Comparison of ENCODE assay signal across 24 cellular contexts in genomic region chrX:56786889-56787733, GRCh38. TPM values are rescaled to one million over a fixed set of nuclear protein-coding genes. Genes with fewer than 3 reads are reported as not detected.
DNase-seq lines count a peak whose midpoint lies in the region; ATAC-seq, FAIRE-seq and TF ChIP-seq lines count a peak whose summit lies in the region.
"Had no signal": no experiment of that assay in that cellular context is flagged by ENCODE, and none has a peak within 500 bp of the region (broad histone marks: within the 10 kb centered on the region; RNA-seq: fewer than 3 reads in every experiment).

No MANE protein-coding gene starts in this region.

- peaks cover 5% of the 10 kb centered on the region for H3K36me3 Mint-ChIP-seq in activated CD4-positive, alpha-beta T cell treated with anti-CD3 and anti-CD28 coated beads, Interleukin-2, amount 10 ng/mL, durations not matched to agents 24 days and 14 days (ENCODE audit: low read depth)
- peaks cover 19% of the 10 kb centered on the region for H3K36me3 Mint-ChIP-seq in CD4-positive, CD25-positive, alpha-beta regulatory T cell
- peaks cover 4% of the 10 kb centered on the region for H3K36me3 Mint-ChIP-seq in astrocyte (ENCODE audit: low read depth, unreplicated experiment)

- peaks cover 7% of the 10 kb centered on the region for H4K20me1 ChIP-seq in astrocyte (ENCODE audit: insufficient read depth, low read length)

- peak; percentile 93 for FAIRE-seq in astrocyte (lab: Jason Lieb, UNC)
- FAIRE-seq: A204.1, GM18507, H54, TTC549 had no signal

- TF ChIP-seq CTCF in astrocyte (IDR thresholded peaks at IDR 0.05; ENCODE audit: insufficient read depth, low read depth, low read length) = no peak
- no peak for TF ChIP-seq CTCF in omental fat pad (IDR thresholded peaks at IDR 0.05)

- H3K27me3 Mint-ChIP-seq in activated CD4-positive, alpha-beta T cell treated with anti-CD3 and anti-CD28 coated beads, Interleukin-2, amount 10 ng/mL, durations not matched to agents 24 days and 14 days = no peaks in the 10 kb centered on the region
- H3K27me3 Mint-ChIP-seq in CD4-positive, CD25-positive, alpha-beta regulatory T cell = no peaks in the 10 kb centered on the region
- H3K27me3 Mint-ChIP-seq in astrocyte (ENCODE audit: low read depth, unreplicated experiment) = no peaks in the 10 kb centered on the region
- H3K27me3 Mint-ChIP-seq: activated naive CD8-positive, alpha-beta T cell; B cell had no signal

- H3K4me3 Mint-ChIP-seq in activated CD4-positive, alpha-beta T cell treated with anti-CD3 and anti-CD28 coated beads, Interleukin-2, amount 10 ng/mL, durations not matched to agents 24 days and 14 days = no peak overlapping the region
- H3K4me3 Mint-ChIP-seq in CD4-positive, CD25-positive, alpha-beta regulatory T cell = peak overlapping the region in 1 of 4 donors; percentile 21
- no peak overlapping the region for H3K4me3 Mint-ChIP-seq in astrocyte (ENCODE audit: unreplicated experiment)
- H3K4me3 Mint-ChIP-seq: activated naive CD8-positive, alpha-beta T cell; B cell had no signal

- H3K4me1 Mint-ChIP-seq in activated CD4-positive, alpha-beta T cell treated with anti-CD3 and anti-CD28 coated beads, Interleukin-2, amount 10 ng/mL, durations not matched to agents 24 days and 14 days = peaks cover 19% of the 10 kb centered on the region
- H3K4me1 Mint-ChIP-seq in CD4-positive, CD25-positive, alpha-beta regulatory T cell = peaks cover 0 to 34% (median 15%) of the 10 kb centered on the region in 4 donors
- H3K4me1 Mint-ChIP-seq in astrocyte (ENCODE audit: low read depth, unreplicated experiment) = peaks cover 7% of the 10 kb centered on the region

- peak overlapping the region; percentile 70 for H3K27ac Mint-ChIP-seq in activated CD4-positive, alpha-beta T cell treated with anti-CD3 and anti-CD28 coated beads, Interleukin-2, amount 10 ng/mL, durations not matched to agents 24 days and 14 days
- peak overlapping the region in 2 of 3 donors; percentile 6 to 77 for H3K27ac Mint-ChIP-seq in CD4-positive, CD25-positive, alpha-beta regulatory T cell
- no peak overlapping the region for H3K27ac Mint-ChIP-seq in astrocyte (ENCODE audit: unreplicated experiment)
- H3K27ac Mint-ChIP-seq: activated naive CD8-positive, alpha-beta T cell had no signal

- H3K4me3 ChIP-seq in CD4-positive, CD25-positive, alpha-beta regulatory T cell (ENCODE audit: low read depth, low read length) = no peak overlapping the region
- no peak overlapping the region for H3K4me3 ChIP-seq in astrocyte (ENCODE audit: insufficient read depth, low read depth, low read length)
- H3K4me3 ChIP-seq: gastroesophageal sphincter, lower lobe of right lung, smooth muscle cell, transverse colon had no signal

- H3K9me3 ChIP-seq in CD4-positive, CD25-positive, alpha-beta regulatory T cell (ENCODE audit: control insufficient read depth in 2 of 2, low read length in 2 of 2) = no peaks in the 10 kb centered on the region
- no peaks in the 10 kb centered on the region for H3K9me3 ChIP-seq in astrocyte (ENCODE audit: insufficient read depth, low read depth, low read length)
- H3K9me3 ChIP-seq: gastroesophageal sphincter, lower lobe of right lung, neutrophil, transverse colon had no signal

- H3K4me2 ChIP-seq in astrocyte (ENCODE audit: low read length) = no peak overlapping the region
- H3K4me2 ChIP-seq: smooth muscle cell had no signal

- DNase-seq in activated CD4-positive, alpha-beta T cell treated with anti-CD3 and anti-CD28 coated beads, Interleukin-2, amount 10 ng/mL, durations not matched to agents 24 days and 14 days = no peak
- no peak for DNase-seq in activated CD4-positive, alpha-beta T cell treated with anti-CD3 and anti-CD28 coated beads for 1 hour
- DNase-seq in CD4-positive, CD25-positive, alpha-beta regulatory T cell = no peak
- no peak for DNase-seq in astrocyte (ENCODE audit: low read depth)
- DNase-seq in omental fat pad (ENCODE audit: low spot score) = peak; percentile 17
- DNase-seq in NCI-H2196 treated with DMSO at 0.1 percent for 48 hours (lab: John Stamatoyannopoulos, UW; ENCODE audit: unreplicated experiment) = no peak
- no peak for DNase-seq in islet precursor cell
- DNase-seq in NCI-H2029 (lab: John Stamatoyannopoulos, UW) = no peak
- DNase-seq: lower lobe of right lung; NCI-H1048; NCI-H1930; NCI-H226; NCI-H774; stimulated activated naive CD4-positive, alpha-beta T cell had no signal

- H3K27me3 ChIP-seq in CD4-positive, CD25-positive, alpha-beta regulatory T cell (ENCODE audit: control insufficient read depth, insufficient read depth, low read length) = no peaks in the 10 kb centered on the region
- H3K27me3 ChIP-seq in astrocyte (ENCODE audit: insufficient read depth, low read length) = no peaks in the 10 kb centered on the region
- H3K27me3 ChIP-seq: gastroesophageal sphincter, neutrophil, transverse colon had no signal

- H2AFZ ChIP-seq in astrocyte (ENCODE audit: low read depth, low read length) = no peak overlapping the region

- ATAC-seq in CD4-positive, CD25-positive, alpha-beta regulatory T cell (ENCODE audit: low read depth in 2 of 2) = no peak
- ATAC-seq in omental fat pad (ENCODE audit: low FRiP score) = no peak
- ATAC-seq: gastroesophageal sphincter, lower lobe of right lung had no signal

- no peaks in the 10 kb centered on the region for H3K9me3 Mint-ChIP-seq in activated CD4-positive, alpha-beta T cell treated with anti-CD3 and anti-CD28 coated beads, Interleukin-2, amount 10 ng/mL, durations not matched to agents 24 days and 14 days
- H3K9me3 Mint-ChIP-seq in CD4-positive, CD25-positive, alpha-beta regulatory T cell = no peaks in the 10 kb centered on the region
- no peaks in the 10 kb centered on the region for H3K9me3 Mint-ChIP-seq in astrocyte (ENCODE audit: unreplicated experiment)

- no peaks in the 10 kb centered on the region for H3K4me1 ChIP-seq in CD4-positive, CD25-positive, alpha-beta regulatory T cell (ENCODE audit: control insufficient read depth, insufficient read depth, low read length, poor library complexity, severe bottlenecking)
- H3K4me1 ChIP-seq in astrocyte (ENCODE audit: insufficient read depth, low read length) = no peaks in the 10 kb centered on the region
- H3K4me1 ChIP-seq: lower lobe of right lung, transverse colon had no signal

- no peaks in the 10 kb centered on the region for H3K79me2 ChIP-seq in astrocyte (ENCODE audit: insufficient read depth, low read length)

- H3K27ac ChIP-seq in CD4-positive, CD25-positive, alpha-beta regulatory T cell (ENCODE audit: insufficient read depth, low read length, poor library complexity, severe bottlenecking) = no peak overlapping the region
- no peak overlapping the region for H3K27ac ChIP-seq in astrocyte (ENCODE audit: low read depth, low read length)
- H3K27ac ChIP-seq: gastroesophageal sphincter, lower lobe of right lung, neutrophil, transverse colon had no signal

- intact Hi-C loops in activated CD4-positive, alpha-beta T cell treated with anti-CD3 and anti-CD28 coated beads, Interleukin-2, amount 10 ng/mL, durations not matched to agents 24 days and 14 days (cut with micrococcal nuclease) = no loop called here

- H3K36me3 ChIP-seq in CD4-positive, CD25-positive, alpha-beta regulatory T cell (ENCODE audit: control insufficient read depth, insufficient read depth, low read length) = peaks cover 6% of the 10 kb centered on the region
- H3K36me3 ChIP-seq in astrocyte (ENCODE audit: insufficient read depth, low read length) = no peaks in the 10 kb centered on the region
- H3K36me3 ChIP-seq: gastroesophageal sphincter, lower lobe of right lung, neutrophil, transverse colon had no signal

- no peak overlapping the region for H3K9ac ChIP-seq in astrocyte (ENCODE audit: low read length)

RNA-seq across cellular contexts. Expression of gene NBDY, which starts 58.1 kb away (rescaled TPM):
- total RNA-seq in activated CD4-positive, alpha-beta T cell treated with anti-CD3 and anti-CD28 coated beads, Interleukin-2, amount 10 ng/mL, durations not matched to agents 24 days and 14 days = 29.8 and 29.9 TPM in 2 replicates
- 29.0 TPM for total RNA-seq in CD4-positive, CD25-positive, alpha-beta regulatory T cell
- polyA plus RNA-seq in CD4-positive, CD25-positive, alpha-beta regulatory T cell = 10 to 100 TPM; 47.3 to 61.5 (median 56.0) TPM
- total RNA-seq in astrocyte (76.1 and 86.9 TPM in 2 replicates), omental fat pad (10 to 100 TPM in 2 of 4 donors, 1 to 10 TPM in 2; 7.7 to 12.6 (median 9.4) TPM)
